Comparison of ENCODE assay signal across 17 cellular contexts in genomic region chr7:55427800-55428199, GRCh38.
DNase-seq lines count a peak whose midpoint lies in the region; ATAC-seq and TF ChIP-seq lines count a peak whose summit lies in the region.
"Had no signal": no experiment of that assay in that cellular context is flagged by ENCODE, and none has a peak within 500 bp of the region (broad histone marks: within the 10 kb centered on the region; RNA-seq: fewer than 3 reads in every experiment).

No MANE protein-coding gene starts in this region.

- H3K27me3 ChIP-seq in ectodermal cell (ENCODE audit: control insufficient read depth, insufficient read depth, low read length, poor library complexity, severe bottlenecking) (no peaks in the 10 kb centered on the region), mammary epithelial cell (ENCODE audit: insufficient read depth, low read length) (no peaks in the 10 kb centered on the region)
- H3K27me3 ChIP-seq: esophagus muscularis mucosa, suprapubic skin had no signal

- CTCF ChIA-PET in activated naive CD4-positive, alpha-beta T cell treated with anti-CD3 and anti-CD28 coated beads for 36 hours (lab: Charles Lee): interaction anchor here (0.9 to 2.1 kb wide), 4 partner anchors 12 to 166 kb away, joined by 4 to 9 read pairs (median 8); no protein-coding TSS in a partner anchor
- CTCF ChIA-PET in mammary epithelial cell (lab: Charles Lee; ENCODE audit: low non-redundant PET): interaction anchor here (0.6 kb wide), 1 partner anchor 168 kb away, joined by 5 read pairs; no protein-coding TSS in a partner anchor

- H3K9me3 ChIP-seq in ectodermal cell (ENCODE audit: control insufficient read depth, low read length): no peaks in the 10 kb centered on the region
- H3K9me3 ChIP-seq in mammary epithelial cell (replicated peaks; ENCODE audit: insufficient read depth, low read length): no peaks in the 10 kb centered on the region
- no peaks in the 10 kb centered on the region for H3K9me3 ChIP-seq in T-helper 17 cell (ENCODE audit: control insufficient read depth, low read length, poor library complexity, severe bottlenecking)
- H3K9me3 ChIP-seq: esophagus muscularis mucosa, suprapubic skin had no signal

- peaks cover 9% of the 10 kb centered on the region for H3K36me3 Mint-ChIP-seq in activated naive CD4-positive, alpha-beta T cell treated with anti-CD3 and anti-CD28 coated beads for 36 hours (ENCODE audit: low read depth)
- H3K36me3 Mint-ChIP-seq in stimulated activated effector memory CD8-positive, alpha-beta T cell treated with anti-CD3 and anti-CD28 coated beads, Interleukin-12 subunit alpha, Interleukin-12 subunit beta, amount 100 ng/mL, for 72 hours: peaks cover 8% of the 10 kb centered on the region
- peaks cover 9% of the 10 kb centered on the region for H3K36me3 Mint-ChIP-seq in T-helper 17 cell (ENCODE audit: low read depth)

- no peak overlapping the region for H2AFZ ChIP-seq in mammary epithelial cell (ENCODE audit: low read depth, low read length)
- H2AFZ ChIP-seq: PC-9 had no signal

- no peak for DNase-seq in activated naive CD4-positive, alpha-beta T cell treated with anti-CD3 and anti-CD28 coated beads for 36 hours
- no peak for DNase-seq in activated naive CD4-positive, alpha-beta T cell (lab: John Stamatoyannopoulos, UW)
- DNase-seq in NCI-H2171 (lab: John Stamatoyannopoulos, UW) (peak; percentile 14), mammary epithelial cell (no peak), T-helper 17 cell (no peak)
- DNase-seq in stimulated activated effector memory CD8-positive, alpha-beta T cell treated with anti-CD3 and anti-CD28 coated beads, Interleukin-12 subunit alpha, Interleukin-12 subunit beta, amount 100 ng/mL, for 72 hours (ENCODE audit: low spot score in 2 of 2): no peak
- DNase-seq in stimulated activated CD4-positive, alpha-beta T cell treated with anti-CD3 and anti-CD28 coated beads, Interleukin-4, amount 100 ng/mL, for 4 hours: no peak
- DNase-seq: activated gamma-delta T cell treated with Interleukin-2 at 50 U/mL for 16 hours; CD8-positive, alpha-beta memory T cell; head of caudate nucleus; NCI-H748 treated with DMSO at 0.1 percent for 48 hours; PC-9 had no signal

- H3K27ac ChIP-seq in ectodermal cell (ENCODE audit: insufficient read depth, low read depth, low read length, poor library complexity, severe bottlenecking) (peak overlapping the region; percentile 16), mammary epithelial cell (ENCODE audit: insufficient read depth, low read depth, low read length) (no peak overlapping the region)
- H3K27ac ChIP-seq: esophagus muscularis mucosa, PC-9, suprapubic skin had no signal

- H3K4me1 Mint-ChIP-seq in activated naive CD4-positive, alpha-beta T cell treated with anti-CD3 and anti-CD28 coated beads for 36 hours (ENCODE audit: low read depth): peaks cover 21% of the 10 kb centered on the region
- H3K4me1 Mint-ChIP-seq in stimulated activated effector memory CD8-positive, alpha-beta T cell treated with anti-CD3 and anti-CD28 coated beads, Interleukin-12 subunit alpha, Interleukin-12 subunit beta, amount 100 ng/mL, for 72 hours: peaks cover 17% of the 10 kb centered on the region
- H3K4me1 Mint-ChIP-seq in T-helper 17 cell: peaks cover 9% of the 10 kb centered on the region

- no peaks in the 10 kb centered on the region for H3K9me3 Mint-ChIP-seq in activated naive CD4-positive, alpha-beta T cell treated with anti-CD3 and anti-CD28 coated beads for 36 hours
- no peaks in the 10 kb centered on the region for H3K9me3 Mint-ChIP-seq in stimulated activated effector memory CD8-positive, alpha-beta T cell treated with anti-CD3 and anti-CD28 coated beads, Interleukin-12 subunit alpha, Interleukin-12 subunit beta, amount 100 ng/mL, for 72 hours
- H3K9me3 Mint-ChIP-seq: CD8-positive, alpha-beta memory T cell; neural crest cell had no signal

- dilution Hi-C loops in mammary epithelial cell (cut with HindIII; ENCODE audit: low sequenced_read_pairs): no loop called here

- TF ChIP-seq CTCF in mammary epithelial cell (conservative IDR thresholded peaks at IDR 0.05 in 1 of 2, IDR thresholded peaks at IDR 0.05 in 1 of 2; ENCODE audit: extremely low read depth in 1 of 2, insufficient read depth in 1 of 2, low read depth in 1 of 2, low read length in 2 of 2): no peak

- H3K27me3 Mint-ChIP-seq in activated naive CD4-positive, alpha-beta T cell treated with anti-CD3 and anti-CD28 coated beads for 36 hours (ENCODE audit: low read depth): no peaks in the 10 kb centered on the region
- no peaks in the 10 kb centered on the region for H3K27me3 Mint-ChIP-seq in T-helper 17 cell
- H3K27me3 Mint-ChIP-seq: CD8-positive, alpha-beta memory T cell had no signal

- H3K4me3 ChIP-seq in ectodermal cell (ENCODE audit: insufficient read depth, low read depth, low read length) (no peak overlapping the region), mammary epithelial cell (replicated peaks in 1 of 3; ENCODE audit: insufficient read depth in 1 of 3, low read depth in 2 of 3, low read length in 3 of 3) (no peak overlapping the region)
- H3K4me3 ChIP-seq: esophagus muscularis mucosa, PC-9, suprapubic skin had no signal

- no peaks in the 10 kb centered on the region for H4K20me1 ChIP-seq in mammary epithelial cell (ENCODE audit: insufficient read depth, low read length)

- no peak overlapping the region for H3K4me2 ChIP-seq in mammary epithelial cell (ENCODE audit: insufficient read depth, low read depth, low read length)
- H3K4me2 ChIP-seq: PC-9 had no signal

- in situ Hi-C loops in mammary epithelial cell (cut with MboI; ENCODE audit: low sequenced_read_pairs in 2 of 2): no loop called here

- H3K36me3 ChIP-seq in ectodermal cell (ENCODE audit: control insufficient read depth, insufficient read depth, low read length) (no peaks in the 10 kb centered on the region), mammary epithelial cell (ENCODE audit: insufficient read depth, low read length) (no peaks in the 10 kb centered on the region)

- H3K4me3 Mint-ChIP-seq in activated naive CD4-positive, alpha-beta T cell treated with anti-CD3 and anti-CD28 coated beads for 36 hours: no peak overlapping the region
- H3K4me3 Mint-ChIP-seq in stimulated activated effector memory CD8-positive, alpha-beta T cell treated with anti-CD3 and anti-CD28 coated beads, Interleukin-12 subunit alpha, Interleukin-12 subunit beta, amount 100 ng/mL, for 72 hours: no peak overlapping the region
- no peak overlapping the region for H3K4me3 Mint-ChIP-seq in T-helper 17 cell
- H3K4me3 Mint-ChIP-seq: CD8-positive, alpha-beta memory T cell; neural crest cell had no signal

- intact Hi-C loops in activated naive CD4-positive, alpha-beta T cell treated with anti-CD3 and anti-CD28 coated beads for 36 hours (cut with micrococcal nuclease): loop anchor here (1.0 kb wide), 1 partner anchor 89 kb away; no protein-coding TSS in a partner anchor
- intact Hi-C loops in mammary epithelial cell (cut with micrococcal nuclease): no loop called here

- WGBS in ectodermal cell, 2 experiments: 79 to 82% methylated on average over 11 of the region's 11 CpGs
- WGBS in mammary epithelial cell (ENCODE audit: low coverage, missing lambda C conversion rate): 100% methylated on average over 5 of the region's 11 CpGs

- BruUV-seq in mammary epithelial cell (replicated peaks; lab: Mats Ljungman, UMichigan): no TSS peak

- peak overlapping the region; percentile 69 for H3K27ac Mint-ChIP-seq in activated naive CD4-positive, alpha-beta T cell treated with anti-CD3 and anti-CD28 coated beads for 36 hours
- H3K27ac Mint-ChIP-seq in stimulated activated effector memory CD8-positive, alpha-beta T cell treated with anti-CD3 and anti-CD28 coated beads, Interleukin-12 subunit alpha, Interleukin-12 subunit beta, amount 100 ng/mL, for 72 hours: peak overlapping the region; percentile 41
- H3K27ac Mint-ChIP-seq in T-helper 17 cell: no peak overlapping the region

- H3K9ac ChIP-seq in mammary epithelial cell (ENCODE audit: insufficient read depth, low read length): no peak overlapping the region

- H3K79me2 ChIP-seq in mammary epithelial cell (ENCODE audit: insufficient read depth, low read length): no peaks in the 10 kb centered on the region

- no peak for ATAC-seq in stimulated activated effector memory CD8-positive, alpha-beta T cell treated with anti-CD3 and anti-CD28 coated beads, Interleukin-12 subunit alpha, Interleukin-12 subunit beta, amount 100 ng/mL, for 72 hours
- no peak for ATAC-seq in T-helper 17 cell
- ATAC-seq: SK-N-SH treated with all-trans-retinoic acid at 6 μM for 48 hours had no signal

- H3K4me1 ChIP-seq in ectodermal cell (ENCODE audit: control insufficient read depth, insufficient read depth, low read length): peaks cover 14% of the 10 kb centered on the region
- no peaks in the 10 kb centered on the region for H3K4me1 ChIP-seq in mammary epithelial cell (ENCODE audit: insufficient read depth, low read length)
- H3K4me1 ChIP-seq: esophagus muscularis mucosa, suprapubic skin had no signal
